8 cellular contexts compared by ENCODE assay signal in genomic region chr1:156704930-156705320, GRCh38. TPM values are rescaled to one million over a fixed set of nuclear protein-coding genes. Genes with fewer than 3 reads are reported as not detected.
DNase-seq lines count a peak whose midpoint lies in the region; ATAC-seq and TF ChIP-seq lines count a peak whose summit lies in the region.

No MANE protein-coding gene starts in this region.

- H3K9me3 ChIP-seq in BLaER1 treated with 17β-estradiol and CSF1 and Interleukin-3, amounts not matched to agents 10 nM and 100 nM (replicated peaks in 1 of 11), result no peaks in the 10 kb centered on the region
- H3K9me3 ChIP-seq in Loucy (ENCODE audit: insufficient read depth, low read depth, low read length) (no peaks in the 10 kb centered on the region), iPS-18a (ENCODE audit: control insufficient read depth, low read depth, low read length) (no peaks in the 10 kb centered on the region), smooth muscle cell (replicated peaks; ENCODE audit: low read depth) (no peaks in the 10 kb centered on the region)

- TF ChIP-seq CTCF in Loucy (conservative IDR thresholded peaks at IDR 0.05; ENCODE audit: low read length), result no peak
- no peak for TF ChIP-seq CTCF in smooth muscle cell (IDR thresholded peaks at IDR 0.05; ENCODE audit: borderline replicate concordance, insufficient read depth, poor library complexity, severe bottlenecking)
- TF ChIP-seq CTCF in endothelial cell (IDR thresholded peaks at IDR 0.05; ENCODE audit: unreplicated experiment), result no peak

- H3K27ac ChIP-seq in BLaER1 treated with 17β-estradiol and CSF1 and Interleukin-3, amounts not matched to agents 10 nM and 100 nM, result no peak overlapping the region
- H3K27ac ChIP-seq in iPS-18a (ENCODE audit: low read length) (no peak overlapping the region), smooth muscle cell (ENCODE audit: low read depth) (peak overlapping the region; percentile 68)

- peak overlapping the region; percentile 89 to 100 (median 99) for H3K4me2 ChIP-seq in BLaER1 treated with 17β-estradiol and CSF1 and Interleukin-3, amounts not matched to agents 10 nM and 100 nM
- H3K4me2 ChIP-seq in Loucy (ENCODE audit: low read depth, low read length, poor library complexity, severe bottlenecking) (peak overlapping the region; percentile 100), smooth muscle cell (peak overlapping the region; percentile 91)

- H3K4me1 ChIP-seq in BLaER1 treated with 17β-estradiol and CSF1 and Interleukin-3, amounts not matched to agents 10 nM and 100 nM, result peaks cover 26 to 39% (median 32%) of the 10 kb centered on the region in 10 experiments
- H3K4me1 ChIP-seq in Loucy (ENCODE audit: insufficient read depth, low read length, poor library complexity, severe bottlenecking) (peaks cover 17% of the 10 kb centered on the region), iPS-18a (ENCODE audit: control insufficient read depth, low read depth, low read length) (peaks cover 49% of the 10 kb centered on the region), smooth muscle cell (ENCODE audit: low read depth) (peaks cover 50% of the 10 kb centered on the region)

- H3K4me3 Mint-ChIP-seq in activated naive CD8-positive, alpha-beta T cell treated with anti-CD3 and anti-CD28 coated beads, Interleukin-2, amount 50 U/mL, for 24 hours, result peak overlapping the region; percentile 5
- no peak overlapping the region for H3K4me3 Mint-ChIP-seq in endothelial cell (ENCODE audit: unreplicated experiment)

- H2AFZ ChIP-seq in Loucy (ENCODE audit: low read length), result no peak overlapping the region
- H2AFZ ChIP-seq in smooth muscle cell (ENCODE audit: low read depth), result no peak overlapping the region

- H3K79me2 ChIP-seq in Loucy (ENCODE audit: insufficient read depth, low read length) (no peaks in the 10 kb centered on the region), smooth muscle cell (ENCODE audit: low read depth) (peaks cover 12% of the 10 kb centered on the region)

- 2% methylated on average over 29 of the region's 29 CpGs for WGBS in smooth muscle cell (ENCODE audit: low lambda C conversion rate)

- no peaks in the 10 kb centered on the region for H3K36me3 ChIP-seq in BLaER1 treated with 17β-estradiol and CSF1 and Interleukin-3, amounts not matched to agents 10 nM and 100 nM
- no peaks in the 10 kb centered on the region for H3K36me3 ChIP-seq in Loucy (ENCODE audit: insufficient read depth, low read length)
- H3K36me3 ChIP-seq in iPS-18a (ENCODE audit: control insufficient read depth, low read depth, low read length), result peaks cover 11% of the 10 kb centered on the region
- H3K36me3 ChIP-seq in smooth muscle cell (ENCODE audit: low read depth), result no peaks in the 10 kb centered on the region

- H3K9me2 ChIP-seq in Loucy (replicated peaks; ENCODE audit: low read depth, low read length), result no peaks in the 10 kb centered on the region

- peaks cover 0 to 52% (median 8%) of the 10 kb centered on the region in 11 experiments; a peak in 8 of 22 replicates for H4K20me1 ChIP-seq in BLaER1 treated with 17β-estradiol and CSF1 and Interleukin-3, amounts not matched to agents 10 nM and 100 nM
- no peaks in the 10 kb centered on the region for H4K20me1 ChIP-seq in Loucy (ENCODE audit: insufficient read depth, low read length, poor library complexity, severe bottlenecking)
- peaks cover 43% of the 10 kb centered on the region for H4K20me1 ChIP-seq in smooth muscle cell (ENCODE audit: low read depth)

- no peak for ATAC-seq in activated naive CD8-positive, alpha-beta T cell treated with anti-CD3 and anti-CD28 coated beads, Interleukin-2, amount 50 U/mL, for 24 hours

- peak overlapping the region in 8 of 11 experiments; percentile 16 to 81 (median 56); a peak in 11 of 22 replicates for H3K9ac ChIP-seq in BLaER1 treated with 17β-estradiol and CSF1 and Interleukin-3, amounts not matched to agents 10 nM and 100 nM
- no peak overlapping the region for H3K9ac ChIP-seq in Loucy (ENCODE audit: low read depth, low read length, poor library complexity, severe bottlenecking)
- H3K9ac ChIP-seq in iPS-18a (ENCODE audit: low read length), result peak overlapping the region; percentile 60
- H3K9ac ChIP-seq in smooth muscle cell (ENCODE audit: low read depth), result peak overlapping the region; percentile 64

- no peaks in the 10 kb centered on the region for H3K9me3 Mint-ChIP-seq in activated naive CD8-positive, alpha-beta T cell treated with anti-CD3 and anti-CD28 coated beads, Interleukin-2, amount 50 U/mL, for 24 hours
- no peaks in the 10 kb centered on the region for H3K9me3 Mint-ChIP-seq in endothelial cell (ENCODE audit: unreplicated experiment)

- peak; percentile 64 for DNase-seq in activated naive CD8-positive, alpha-beta T cell treated with anti-CD3 and anti-CD28 coated beads, Interleukin-2, amount 50 U/mL, for 24 hours
- DNase-seq in smooth muscle cell (lab: John Stamatoyannopoulos, UW; ENCODE audit: unreplicated experiment) (peak; percentile 64), endothelial cell (ENCODE audit: low spot score) (no peak), putamen (ENCODE audit: low spot score) (no peak), globus pallidus (ENCODE audit: low spot score) (no peak)

- H3K27ac Mint-ChIP-seq in activated naive CD8-positive, alpha-beta T cell treated with anti-CD3 and anti-CD28 coated beads, Interleukin-2, amount 50 U/mL, for 24 hours, result no peak overlapping the region
- no peak overlapping the region for H3K27ac Mint-ChIP-seq in endothelial cell (ENCODE audit: unreplicated experiment)

- H3F3A ChIP-seq in Loucy (ENCODE audit: low read depth), result no peaks in the 10 kb centered on the region
- H3F3A ChIP-seq in smooth muscle cell (ENCODE audit: low read depth), result peaks cover 11% of the 10 kb centered on the region

- H3K27me3 Mint-ChIP-seq in activated naive CD8-positive, alpha-beta T cell treated with anti-CD3 and anti-CD28 coated beads, Interleukin-2, amount 50 U/mL, for 24 hours, result peaks cover 33% of the 10 kb centered on the region
- peaks cover 17% of the 10 kb centered on the region for H3K27me3 Mint-ChIP-seq in endothelial cell (ENCODE audit: unreplicated experiment)

- peak overlapping the region; percentile 51 to 71 (median 60) for H3K4me3 ChIP-seq in BLaER1 treated with 17β-estradiol and CSF1 and Interleukin-3, amounts not matched to agents 10 nM and 100 nM
- H3K4me3 ChIP-seq in Loucy (ENCODE audit: low read length, poor library complexity, severe bottlenecking), result peak overlapping the region; percentile 82
- peak overlapping the region; percentile 71 for H3K4me3 ChIP-seq in iPS-18a (ENCODE audit: low read length)
- peak overlapping the region; percentile 54 for H3K4me3 ChIP-seq in smooth muscle cell

- peaks cover 33 to 49% (median 40%) of the 10 kb centered on the region in 11 experiments for H3K27me3 ChIP-seq in BLaER1 treated with 17β-estradiol and CSF1 and Interleukin-3, amounts not matched to agents 10 nM and 100 nM
- H3K27me3 ChIP-seq in Loucy (ENCODE audit: insufficient read depth, low read length, poor library complexity, severe bottlenecking) (no peaks in the 10 kb centered on the region), iPS-18a (ENCODE audit: control insufficient read depth, insufficient read depth, low read length) (peaks cover 27% of the 10 kb centered on the region), smooth muscle cell (ENCODE audit: low read depth) (no peaks in the 10 kb centered on the region)

- H3K4me1 Mint-ChIP-seq in activated naive CD8-positive, alpha-beta T cell treated with anti-CD3 and anti-CD28 coated beads, Interleukin-2, amount 50 U/mL, for 24 hours, result peaks cover 23% of the 10 kb centered on the region
- H3K4me1 Mint-ChIP-seq in endothelial cell (ENCODE audit: unreplicated experiment), result peaks cover 17% of the 10 kb centered on the region

- H3K36me3 Mint-ChIP-seq in activated naive CD8-positive, alpha-beta T cell treated with anti-CD3 and anti-CD28 coated beads, Interleukin-2, amount 50 U/mL, for 24 hours (ENCODE audit: low read depth), result no peaks in the 10 kb centered on the region
- peaks cover 4% of the 10 kb centered on the region for H3K36me3 Mint-ChIP-seq in endothelial cell (ENCODE audit: low read depth, unreplicated experiment)

RNA-seq across cellular contexts. Expression of gene CRABP2, which starts 0.5 kb away (rescaled TPM):
- 69.4 and 86.6 TPM in 2 replicates for total RNA-seq in smooth muscle cell
- polyA plus RNA-seq in smooth muscle cell, result 145 and 277 TPM in 2 replicates
- 9.5 TPM for total RNA-seq in endothelial cell (ENCODE audit: unreplicated experiment)

RNA-seq across cellular contexts. Expression of gene METTL25B, which starts 23.3 kb away (rescaled TPM):
- total RNA-seq in smooth muscle cell, result 5.4 and 11.0 TPM in 2 replicates
- 17.5 and 21.7 TPM in 2 replicates for polyA plus RNA-seq in smooth muscle cell
- total RNA-seq in endothelial cell (ENCODE audit: unreplicated experiment), result 19.3 TPM

RNA-seq across cellular contexts. Expression of gene ISG20L2, which starts 23.6 kb away (rescaled TPM):
- total RNA-seq in smooth muscle cell (13.8 and 20.3 TPM in 2 replicates), endothelial cell (ENCODE audit: unreplicated experiment) (33.4 TPM)
- polyA plus RNA-seq in smooth muscle cell, result 17.4 and 19.2 TPM in 2 replicates

RNA-seq across cellular contexts. Expression of gene NES, which starts 27.7 kb away (rescaled TPM):
- 27.1 and 28.5 TPM in 2 replicates for total RNA-seq in smooth muscle cell
- polyA plus RNA-seq in smooth muscle cell, result 11.3 and 23.3 TPM in 2 replicates
- 111 TPM for total RNA-seq in endothelial cell (ENCODE audit: unreplicated experiment)

RNA-seq across cellular contexts. Expression of gene MRPL24, which starts 36.0 kb away (rescaled TPM):
- total RNA-seq in smooth muscle cell, result 16.5 and 29.3 TPM in 2 replicates
- polyA plus RNA-seq in smooth muscle cell, result 68.6 and 79.6 TPM in 2 replicates
- total RNA-seq in endothelial cell (ENCODE audit: unreplicated experiment), result 26.7 TPM

Comparison
In these comparisons a context has a peak if more than half of its experiments do, and no peak if none do; other contexts are left out.
1. DNase-seq: peak in activated naive CD8-positive, alpha-beta T cell treated with anti-CD3 and anti-CD28 coated beads, Interleukin-2, amount 50 U/mL, for 24 hours (single experiment) and smooth muscle cell (single experiment); none in endothelial cell (single experiment), putamen (single experiment) and globus pallidus (single experiment).
2. Peak in every context shown above with its lines, with median percentiles within 50 percentile points of each other: H3K4me2 ChIP-seq and H3K4me3 ChIP-seq.